In the genomic region with DNA sequence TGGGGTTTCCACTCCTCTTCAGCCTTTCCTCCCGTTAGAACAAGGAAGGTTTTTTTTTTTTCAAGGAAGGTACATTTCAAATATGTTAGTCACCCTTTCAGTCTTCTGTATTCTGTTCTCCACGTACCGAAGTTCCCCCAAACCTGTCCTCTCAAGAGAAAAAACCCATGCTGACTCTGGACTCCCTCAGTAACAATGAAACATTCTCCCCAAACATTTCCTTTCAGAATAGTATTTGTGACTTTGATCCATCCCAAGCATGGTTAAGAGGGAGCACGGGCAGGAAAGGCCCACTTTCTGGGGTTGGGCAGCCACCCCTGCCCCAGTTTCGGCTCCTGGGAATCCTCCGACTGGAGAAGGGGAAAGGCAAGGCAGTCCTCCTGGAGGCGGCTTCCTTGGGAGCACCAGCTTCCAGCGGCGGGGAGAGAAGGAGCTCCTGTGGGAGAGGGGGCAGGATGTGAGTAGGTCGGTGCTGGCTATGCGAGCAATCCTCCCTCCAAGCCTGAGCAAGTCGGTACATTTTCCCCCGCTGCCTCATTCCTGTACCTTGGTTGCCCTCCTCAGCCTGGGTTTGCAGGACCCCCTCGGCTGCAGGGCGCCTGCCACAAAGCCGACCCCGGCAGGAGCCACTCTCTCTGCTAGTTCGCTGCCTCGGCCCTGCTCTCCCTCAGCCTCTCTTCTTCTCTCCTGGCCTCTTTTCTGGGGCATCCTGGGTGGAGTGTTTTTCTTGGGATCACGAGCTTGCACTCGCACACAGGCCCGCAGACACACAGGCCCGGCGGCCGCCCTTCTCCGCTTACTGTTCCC, we compare ENCODE assay signal across 10 cellular contexts. TPM values are rescaled to one million over a fixed set of nuclear protein-coding genes. Genes with fewer than 3 reads are reported as not detected.
A peak's percentile ranks its signal among the peaks of the same experiment; 100 is the strongest.
DNase-seq lines count a peak whose midpoint lies in the region; ATAC-seq and TF ChIP-seq lines count a peak whose summit lies in the region.
"Had no signal": no experiment of that assay in that cellular context is flagged by ENCODE, and none has a peak within 500 bp of the region (broad histone marks: within the 10 kb centered on the region; RNA-seq: fewer than 3 reads in every experiment).

No MANE protein-coding gene starts in this region.

- POLR2A ChIA-PET in WTC11 (lab: Charles Lee) = interaction anchor here (0.9 kb wide), 1 partner anchor 11 kb away, joined by 3 read pairs; no protein-coding TSS in a partner anchor

- no peaks in the 10 kb centered on the region for H3K9me3 ChIP-seq in HAP-1
- H3K9me3 ChIP-seq in iPS-15b (ENCODE audit: control insufficient read depth, insufficient read depth, low read length) = no peaks in the 10 kb centered on the region
- H3K9me3 ChIP-seq in skeletal muscle tissue (ENCODE audit: control insufficient read depth in 3 of 3, low read length in 3 of 3) = no peaks in the 10 kb centered on the region

- peaks cover 61% of the 10 kb centered on the region for H3K4me1 Mint-ChIP-seq in WTC11

- peak overlapping the region; percentile 76 for H3K4me3 Mint-ChIP-seq in WTC11

- CTCF ChIA-PET in WTC11 (lab: Charles Lee) = interaction anchor here (1.0 to 2.7 kb wide), 7 partner anchors 11 to 240 kb away, joined by 4 to 10 read pairs (median 5); partner anchors contain the start of genes HOXA10 and HOXA5

- TF ChIP-seq CTCF in WTC11 (IDR thresholded peaks at IDR 0.05) = no peak

- H3K4me1 ChIP-seq in HAP-1 (peaks cover 29% of the 10 kb centered on the region), iPS-15b (ENCODE audit: control insufficient read depth, insufficient read depth, low read length) (peaks cover 17% of the 10 kb centered on the region), skeletal muscle tissue (ENCODE audit: control insufficient read depth in 3 of 3, insufficient read depth in 3 of 3, low read length in 3 of 3) (peaks cover 13 to 24% (median 21%) of the 10 kb centered on the region in 3 donors)

- peaks cover 6% of the 10 kb centered on the region for H3K36me3 Mint-ChIP-seq in WTC11

- H3K36me3 ChIP-seq in HAP-1 (replicated peaks) = peaks cover 5% of the 10 kb centered on the region; the same call in 1 of the 2 replicates
- no peaks in the 10 kb centered on the region for H3K36me3 ChIP-seq in iPS-15b (ENCODE audit: control insufficient read depth, insufficient read depth, low read length)
- peaks cover 0 to 6% (median 0%) of the 10 kb centered on the region in 3 donors for H3K36me3 ChIP-seq in skeletal muscle tissue (ENCODE audit: control insufficient read depth in 3 of 3, insufficient read depth in 3 of 3, low read length in 3 of 3)

- no peak overlapping the region for H3K9ac ChIP-seq in iPS-15b (ENCODE audit: low read depth, low read length)
- peak overlapping the region; percentile 20 to 35 (median 33) for H3K9ac ChIP-seq in skeletal muscle tissue (ENCODE audit: low read depth in 1 of 3, low read length in 3 of 3)

- peak overlapping the region; percentile 80 for H3K27ac ChIP-seq in skeletal muscle tissue (ENCODE audit: low read depth, low read length)

- peaks cover 100% of the 10 kb centered on the region for H3K27me3 Mint-ChIP-seq in WTC11 (ENCODE audit: low read depth)

- no peaks in the 10 kb centered on the region for H3K27me3 ChIP-seq in HAP-1 (ENCODE audit: low read depth)
- H3K27me3 ChIP-seq in iPS-15b (ENCODE audit: control insufficient read depth, insufficient read depth, low read length) = peaks cover 93% of the 10 kb centered on the region
- peaks cover 0 to 2% (median 0%) of the 10 kb centered on the region in 3 donors for H3K27me3 ChIP-seq in skeletal muscle tissue (ENCODE audit: control insufficient read depth in 3 of 3, insufficient read depth in 3 of 3, low read length in 3 of 3)

- no peak for ATAC-seq in WTC11
- ATAC-seq in GM21515 (IDR thresholded peaks at IDR 0.05; ENCODE audit: unreplicated experiment) = no peak

- in situ Hi-C loops in HAP-1 (cut with MboI; ENCODE audit: low sequenced_read_pairs) = no loop called here

- peak overlapping the region; percentile 64 for H3K4me3 ChIP-seq in HAP-1
- peak overlapping the region; percentile 54 for H3K4me3 ChIP-seq in iPS-15b (ENCODE audit: low read depth, low read length)
- H3K4me3 ChIP-seq in skeletal muscle tissue (ENCODE audit: low read length in 3 of 3) = peak overlapping the region; percentile 35 to 90 (median 89)

- DNase-seq in HAP-1 (ENCODE audit: low spot score in 2 of 2) (no peak), WTC11 (ENCODE audit: low spot score) (no peak), putamen (ENCODE audit: low spot score) (no peak), DMS79 treated with DMSO at 0.1 percent for 48 hours (lab: John Stamatoyannopoulos, UW) (no peak), NCI-H1436 treated with DMSO at 0.1 percent for 48 hours (lab: John Stamatoyannopoulos, UW) (no peak)
- DNase-seq: NCI-H2171; stimulated activated naive CD4-positive, alpha-beta T cell treated with Interleukin-2 at 50 U/mL for 16 hours had no signal

- H3K9me3 Mint-ChIP-seq in WTC11 = no peaks in the 10 kb centered on the region

- no peak overlapping the region for H3K27ac Mint-ChIP-seq in WTC11

TF ChIP-seq in WTC11, 78 proteins besides CTCF, POLR2A, EP300 and RAD21:
- TF ChIP-seq TP53 (CRISPR knock-in tag; IDR thresholded peaks at IDR 0.05) (no peak), ZNF263 (CRISPR knock-in tag; IDR thresholded peaks at IDR 0.05; ENCODE audit: low read depth) (peak; percentile 72; the same call in 1 of the 2 replicates)

RNA-seq across cellular contexts. Expression of gene HOXA1, which starts 2.1 kb away (rescaled TPM):
- total RNA-seq in WTC11 (2021) (not detected in 3 replicates), skeletal muscle tissue (not detected)

RNA-seq across cellular contexts. Expression of gene HOXA2, which starts 4.6 kb away (rescaled TPM):
- total RNA-seq in WTC11 (2021) (not detected in 3 replicates), skeletal muscle tissue (under 0.01 TPM)

RNA-seq across cellular contexts. Expression of gene HOXA4, which starts 32.7 kb away (rescaled TPM):
- total RNA-seq in WTC11 (2021) = not detected in 3 replicates
- 2.1 TPM for total RNA-seq in skeletal muscle tissue

RNA-seq across cellular contexts. Expression of gene HOXA5, which starts 45.6 kb away (rescaled TPM):
- total RNA-seq in WTC11 (2021) = 0.14 TPM in 1 of 3 replicates, not detected in the others
- 4.2 TPM for total RNA-seq in skeletal muscle tissue

RNA-seq across cellular contexts. Expression of gene HOXA6, which starts 49.7 kb away (rescaled TPM):
- total RNA-seq in WTC11 (2021) (not detected in 3 replicates), skeletal muscle tissue (3.1 TPM)
